10 cellular contexts compared by ENCODE assay signal in genomic region chr18:31100598-31101147, GRCh38. TPM values are rescaled to one million over a fixed set of nuclear protein-coding genes. Genes with fewer than 3 reads are reported as not detected.
DNase-seq lines count a peak whose midpoint lies in the region; ATAC-seq, FAIRE-seq and TF ChIP-seq lines count a peak whose summit lies in the region.
"Had no signal": no experiment of that assay in that cellular context is flagged by ENCODE, and none has a peak within 500 bp of the region (broad histone marks: within the 10 kb centered on the region; RNA-seq: fewer than 3 reads in every experiment).

No MANE protein-coding gene starts in this region.

- peak overlapping the region; percentile 91 for H3K4me2 ChIP-seq in astrocyte (ENCODE audit: low read length)

- no peaks in the 10 kb centered on the region for H3K79me2 ChIP-seq in astrocyte (ENCODE audit: insufficient read depth, low read length)

- peak; percentile 74 for DNase-seq in H7
- DNase-seq in astrocyte (ENCODE audit: low read depth): no peak
- no peak for DNase-seq in hippocampal formation (lab: John Stamatoyannopoulos, UW)
- DNase-seq: activated T-cell treated with anti-CD3 and anti-CD28 coated beads, Interleukin-2, amount 50 U/mL, for 72 hours had no signal

- H3K4me3 ChIP-seq in H7 (ENCODE audit: insufficient read depth, low read depth, low read length): peak overlapping the region; percentile 74
- H3K4me3 ChIP-seq in astrocyte (ENCODE audit: insufficient read depth, low read depth, low read length): peak overlapping the region; percentile 38
- H3K4me3 ChIP-seq in iPS-18a (ENCODE audit: low read length): peak overlapping the region; percentile 88
- peak overlapping the region; percentile 73 for H3K4me3 ChIP-seq in rectal smooth muscle tissue (ENCODE audit: low read length)

- peaks cover 4% of the 10 kb centered on the region for H3K4me1 ChIP-seq in astrocyte (ENCODE audit: insufficient read depth, low read length)
- H3K4me1 ChIP-seq in iPS-18a (ENCODE audit: control insufficient read depth, low read depth, low read length): peaks cover 21% of the 10 kb centered on the region
- H3K4me1 ChIP-seq in rectal smooth muscle tissue (ENCODE audit: control insufficient read depth, insufficient read depth, low read length): no peaks in the 10 kb centered on the region

- H3K27ac Mint-ChIP-seq in astrocyte (ENCODE audit: unreplicated experiment): peak overlapping the region; percentile 96
- H3K27ac Mint-ChIP-seq: activated T-cell treated with anti-CD3 and anti-CD28 coated beads, Interleukin-2, amount 50 U/mL, for 72 hours had no signal

- peaks cover 13% of the 10 kb centered on the region for H3K4me1 Mint-ChIP-seq in astrocyte (ENCODE audit: low read depth, unreplicated experiment)

- peak overlapping the region; percentile 47 for H2AFZ ChIP-seq in astrocyte (ENCODE audit: low read depth, low read length)

- H3K36me3 ChIP-seq in H7 (replicated peaks; ENCODE audit: control insufficient read depth, insufficient read depth, low read length) (no peaks in the 10 kb centered on the region), astrocyte (ENCODE audit: insufficient read depth, low read length) (no peaks in the 10 kb centered on the region), iPS-18a (ENCODE audit: control insufficient read depth, low read depth, low read length) (no peaks in the 10 kb centered on the region), rectal smooth muscle tissue (ENCODE audit: control insufficient read depth, insufficient read depth, low read length) (no peaks in the 10 kb centered on the region)

- H3K27me3 ChIP-seq in H7 (ENCODE audit: control insufficient read depth, insufficient read depth, low read length): no peaks in the 10 kb centered on the region
- H3K27me3 ChIP-seq in astrocyte (ENCODE audit: insufficient read depth, low read length): peaks cover 7% of the 10 kb centered on the region
- no peaks in the 10 kb centered on the region for H3K27me3 ChIP-seq in iPS-18a (ENCODE audit: control insufficient read depth, insufficient read depth, low read length)
- H3K27me3 ChIP-seq in rectal smooth muscle tissue (ENCODE audit: control insufficient read depth, insufficient read depth, low read length): no peaks in the 10 kb centered on the region

- H3K9ac ChIP-seq in astrocyte (ENCODE audit: low read length): no peak overlapping the region
- peak overlapping the region; percentile 91 for H3K9ac ChIP-seq in iPS-18a (ENCODE audit: low read length)
- H3K9ac ChIP-seq in rectal smooth muscle tissue (ENCODE audit: low read length): peak overlapping the region; percentile 49

- H3K9me3 ChIP-seq in astrocyte (ENCODE audit: insufficient read depth, low read depth, low read length) (no peaks in the 10 kb centered on the region), iPS-18a (ENCODE audit: control insufficient read depth, low read depth, low read length) (no peaks in the 10 kb centered on the region)

- TF ChIP-seq CTCF in astrocyte (IDR thresholded peaks at IDR 0.05; ENCODE audit: insufficient read depth, low read depth, low read length): no peak

- H4K20me1 ChIP-seq in astrocyte (ENCODE audit: insufficient read depth, low read length): no peaks in the 10 kb centered on the region

- no peaks in the 10 kb centered on the region for H3K36me3 Mint-ChIP-seq in astrocyte (ENCODE audit: low read depth, unreplicated experiment)

- H3K27ac ChIP-seq in astrocyte (ENCODE audit: low read depth, low read length) (no peak overlapping the region), iPS-18a (ENCODE audit: low read length) (peak overlapping the region; percentile 33), rectal smooth muscle tissue (ENCODE audit: low read depth, low read length) (peak overlapping the region; percentile 55)

- ATAC-seq in GM19455 (IDR thresholded peaks at IDR 0.05; ENCODE audit: unreplicated experiment): no peak
- ATAC-seq in GM21390 (IDR thresholded peaks at IDR 0.05; ENCODE audit: unreplicated experiment): no peak
- ATAC-seq in HG02763 (IDR thresholded peaks at IDR 0.05; ENCODE audit: unreplicated experiment): no peak
- ATAC-seq: activated T-cell treated with anti-CD3 and anti-CD28 coated beads, Interleukin-2, amount 50 U/mL, for 72 hours had no signal

- no peaks in the 10 kb centered on the region for H3K9me3 Mint-ChIP-seq in astrocyte (ENCODE audit: unreplicated experiment)

- H3K27me3 Mint-ChIP-seq in astrocyte (ENCODE audit: low read depth, unreplicated experiment): no peaks in the 10 kb centered on the region

- no peak for FAIRE-seq in astrocyte (lab: Jason Lieb, UNC)
- FAIRE-seq: G401.6 had no signal

- peak overlapping the region; percentile 91 for H3K4me3 Mint-ChIP-seq in astrocyte (ENCODE audit: unreplicated experiment)

RNA-seq across cellular contexts. Expression of gene DSC2, which starts 1.5 kb away (rescaled TPM):
- 22.9 and 25.7 TPM in 2 replicates for total RNA-seq in H7 (2014; rRNA removed; shearing (Covaris generic))
- 39.4 and 48.7 TPM in 2 replicates for total RNA-seq in astrocyte
- total RNA-seq: activated T-cell treated with anti-CD3 and anti-CD28 coated beads, Interleukin-2, amount 50 U/mL, for 72 hours had no signal

RNA-seq across cellular contexts. Expression of gene DSC3, which starts 58.1 kb away (rescaled TPM):
- 0.73 and 1.2 TPM in 2 replicates for total RNA-seq in H7 (2014; rRNA removed; shearing (Covaris generic))
- total RNA-seq in astrocyte: 5.2 and 5.6 TPM in 2 replicates
- total RNA-seq: activated T-cell treated with anti-CD3 and anti-CD28 coated beads, Interleukin-2, amount 50 U/mL, for 72 hours had no signal

Comparison
In these comparisons a context has a peak if more than half of its experiments do, and no peak if none do; other contexts are left out.
1. H3K4me3 ChIP-seq: peak in every context shown above with its lines; median percentile 88 in iPS-18a; 74 in H7; 73 in rectal smooth muscle tissue; 38 in astrocyte.